Comparison of ENCODE assay signal across 1 cellular context in genomic region chr2:126785862-126786261, GRCh38.
TF ChIP-seq lines count a peak whose summit lies in the region.

No MANE protein-coding gene starts in this region.

TF ChIP-seq in H1, 55 proteins besides CTCF, POLR2A, EP300 and RAD21:
- no peak for TF ChIP-seq BACH1 (IDR thresholded peaks at IDR 0.05; ENCODE audit: low read length)
- TF ChIP-seq MAFK (IDR thresholded peaks at IDR 0.05; ENCODE audit: low read depth, low read length): no peak
- TF ChIP-seq SRF (IDR thresholded peaks at IDR 0.05; ENCODE audit: low read depth, low read length): no peak
- TF ChIP-seq EGR1 (IDR thresholded peaks at IDR 0.05; ENCODE audit: borderline replicate concordance, low read depth, low read length): no peak
- TF ChIP-seq FOSL1 (IDR thresholded peaks at IDR 0.05; ENCODE audit: insufficient read depth, low read depth, low read length): no peak
- TF ChIP-seq TAF7 (optimal IDR thresholded peaks at IDR 0.05; ENCODE audit: borderline replicate concordance, low read depth, low read length): no peak
- no peak for TF ChIP-seq SUZ12 (IDR thresholded peaks at IDR 0.05; ENCODE audit: low read length)
- no peak for TF ChIP-seq CHD7 (IDR thresholded peaks at IDR 0.05; ENCODE audit: insufficient replicate concordance, low read length)
- TF ChIP-seq JUN (IDR thresholded peaks at IDR 0.05; ENCODE audit: low read depth, low read length): no peak
TF ChIP-seq in H1: peak in this region for 0.
